Comparison of ENCODE assay signal across 8 cellular contexts in genomic region chr12:62813031-62813829, GRCh38.
DNase-seq lines count a peak whose midpoint lies in the region; ATAC-seq, FAIRE-seq and TF ChIP-seq lines count a peak whose summit lies in the region.

No MANE protein-coding gene starts in this region.

- H3K9me3 ChIP-seq in Loucy (ENCODE audit: insufficient read depth, low read depth, low read length) (no peaks in the 10 kb centered on the region), endothelial cell of umbilical vein (replicated peaks; ENCODE audit: control insufficient read depth, insufficient read depth, low read length) (no peaks in the 10 kb centered on the region), mucosa of descending colon (no peaks in the 10 kb centered on the region), stomach (no peaks in the 10 kb centered on the region)

- no TSS peak for BruUV-seq in endothelial cell of umbilical vein (replicated peaks; lab: Mats Ljungman, UMichigan)

- no peak overlapping the region for H3K27ac ChIP-seq in endothelial cell of umbilical vein (ENCODE audit: insufficient read depth, low read depth, low read length)
- no peak overlapping the region for H3K27ac ChIP-seq in stomach

- 0 out of 2 replicates have a peak, but pooled peaks cover 2% of the 10 kb centered on the region for H3F3A ChIP-seq in Loucy (ENCODE audit: low read depth)

- H3K27me3 ChIP-seq in Loucy (ENCODE audit: insufficient read depth, low read length, poor library complexity, severe bottlenecking) = no peaks in the 10 kb centered on the region
- no peaks in the 10 kb centered on the region for H3K27me3 ChIP-seq in endothelial cell of umbilical vein (ENCODE audit: control insufficient read depth in 2 of 2, insufficient read depth in 2 of 2, low read length in 2 of 2)
- H3K27me3 ChIP-seq in stomach = no peaks in the 10 kb centered on the region

- dilution Hi-C loops in endothelial cell of umbilical vein (cut with MboI; ENCODE audit: extremely low pct_ligation_motif_present, low sequenced_read_pairs) = no loop called here

- intact Hi-C loops in endothelial cell of umbilical vein (cut with micrococcal nuclease) (loop anchor here (1.0 to 2.0 kb wide), 6 partner anchors 54 to 375 kb away; no protein-coding TSS in a partner anchor), mucosa of descending colon (cut with DNase I, micrococcal nuclease) (no loop called here), stomach (cut with DNase I; ENCODE audit: low total_unique reads) (no loop called here)

- H2AFZ ChIP-seq in Loucy (ENCODE audit: low read length) (peak overlapping the region; percentile 24; the same call in 1 of the 2 replicates), endothelial cell of umbilical vein (ENCODE audit: low read depth, low read length) (peak overlapping the region; percentile 86)

- H3K9me1 ChIP-seq in endothelial cell of umbilical vein (replicated peaks; ENCODE audit: control insufficient read depth, extremely low read depth, insufficient read depth, low read length) = no peaks in the 10 kb centered on the region

- H3K4me3 ChIP-seq in Loucy (ENCODE audit: low read length, poor library complexity, severe bottlenecking) = peak overlapping the region; percentile 60
- H3K4me3 ChIP-seq in endothelial cell of umbilical vein (replicated peaks in 1 of 3; ENCODE audit: insufficient read depth in 1 of 3, low read depth in 1 of 3, low read length in 3 of 3) = no peak overlapping the region
- no peak overlapping the region for H3K4me3 ChIP-seq in mucosa of descending colon
- peak overlapping the region in 1 of 4 donors; percentile 10 for H3K4me3 ChIP-seq in stomach

- H3K4me2 ChIP-seq in Loucy (ENCODE audit: low read depth, low read length, poor library complexity, severe bottlenecking) = peak overlapping the region; percentile 66
- H3K4me2 ChIP-seq in endothelial cell of umbilical vein (ENCODE audit: insufficient read depth, low read length) = peak overlapping the region; percentile 57

- H3K4me1 ChIP-seq in Loucy (ENCODE audit: insufficient read depth, low read length, poor library complexity, severe bottlenecking) (peaks cover 57% of the 10 kb centered on the region), endothelial cell of umbilical vein (ENCODE audit: control insufficient read depth, extremely low read depth, insufficient read depth, low read length) (peaks cover 4% of the 10 kb centered on the region), mucosa of descending colon (ENCODE audit: low read depth) (peaks cover 4% of the 10 kb centered on the region), stomach (peaks cover 0 to 7% (median 4%) of the 10 kb centered on the region in 4 donors)

- DNase-seq in C1 segment of cervical spinal cord (lab: John Stamatoyannopoulos, UW) (peak in 11 of 14 donors; percentile 5 to 57 (median 24)), endothelial cell of umbilical vein (ENCODE audit: low read depth, low spot score) (peak; percentile 68), mucosa of descending colon (peak in 2 of 3 donors; percentile 51 to 65), stomach (peak; percentile 61), RKO (ENCODE audit: low spot score) (no peak)
- peak; percentile 41 to 49 for DNase-seq in activated CD4-positive, alpha-beta T cell treated with anti-CD3 and anti-CD28 coated beads, Interleukin-2, amount 50 U/mL, for 48 hours

- POLR2A ChIA-PET in endothelial cell of umbilical vein (lab: Charles Lee) = no interaction called here

- peak; percentile 91 for FAIRE-seq in endothelial cell of umbilical vein (lab: Jason Lieb, UNC)

- 17 to 28% (median 25%) methylated on average over 18 of the region's 18 CpGs for WGBS in stomach, 5 donors

- CTCF ChIA-PET in endothelial cell of umbilical vein (lab: Charles Lee) = interaction anchor here (0.6 to 3.3 kb wide), 23 partner anchors 10 to 617 kb away, joined by 3 to 83 read pairs (median 4); partner anchors contain the start of genes MON2 and PPM1H

- peak; percentile 76 for TF ChIP-seq CTCF in Loucy (conservative IDR thresholded peaks at IDR 0.05; ENCODE audit: low read length)
- TF ChIP-seq CTCF in endothelial cell of umbilical vein (IDR thresholded peaks at IDR 0.05; ENCODE audit: extremely low read depth in 1 of 2, insufficient read depth in 1 of 2, low read depth in 1 of 2, low read length in 2 of 2) = peak; percentile 82 to 90
- TF ChIP-seq CTCF in mucosa of descending colon (IDR thresholded peaks at IDR 0.05) = peak; percentile 37
- peak in 4 of 7 experiments; percentile 18 to 58 (median 52) for TF ChIP-seq CTCF in stomach (IDR thresholded peaks at IDR 0.05)

- H3K36me3 ChIP-seq in Loucy (ENCODE audit: insufficient read depth, low read length) = no peaks in the 10 kb centered on the region
- H3K36me3 ChIP-seq in endothelial cell of umbilical vein (ENCODE audit: control insufficient read depth in 2 of 2, extremely low read depth in 1 of 2, insufficient read depth in 2 of 2, low read length in 2 of 2) = no peaks in the 10 kb centered on the region
- no peaks in the 10 kb centered on the region for H3K36me3 ChIP-seq in mucosa of descending colon (ENCODE audit: low read depth)
- no peaks in the 10 kb centered on the region for H3K36me3 ChIP-seq in stomach

- ATAC-seq in GM19324 (IDR thresholded peaks at IDR 0.05; ENCODE audit: low FRiP score, unreplicated experiment) = peak; percentile 63
- ATAC-seq in mucosa of descending colon = peak; percentile 69

- H3K9me2 ChIP-seq in Loucy (replicated peaks; ENCODE audit: low read depth, low read length) = no peaks in the 10 kb centered on the region

- TF ChIP-seq EP300 in stomach (IDR thresholded peaks at IDR 0.05) = no peak

- H3K79me2 ChIP-seq in Loucy (ENCODE audit: insufficient read depth, low read length) (peaks cover 25% of the 10 kb centered on the region), endothelial cell of umbilical vein (ENCODE audit: control insufficient read depth, insufficient read depth, low read length) (no peaks in the 10 kb centered on the region)

- H3K9ac ChIP-seq in Loucy (ENCODE audit: low read depth, low read length, poor library complexity, severe bottlenecking) (peak overlapping the region; percentile 56), endothelial cell of umbilical vein (replicated peaks; ENCODE audit: extremely low read depth, insufficient read depth, low read length) (no peak overlapping the region)

- H4K20me1 ChIP-seq in Loucy (ENCODE audit: insufficient read depth, low read length, poor library complexity, severe bottlenecking) = no peaks in the 10 kb centered on the region
- no peaks in the 10 kb centered on the region for H4K20me1 ChIP-seq in endothelial cell of umbilical vein (replicated peaks; ENCODE audit: control insufficient read depth, extremely low read depth, insufficient read depth, low read length)

- TF ChIP-seq POLR2A in endothelial cell of umbilical vein (IDR thresholded peaks at IDR 0.05; ENCODE audit: low read depth, low read length) (no peak), stomach (IDR thresholded peaks at IDR 0.05) (no peak)

TF ChIP-seq in endothelial cell of umbilical vein, 7 proteins besides CTCF, POLR2A, EP300 and RAD21:
- no peak for TF ChIP-seq MYC (IDR thresholded peaks at IDR 0.05; ENCODE audit: low read depth, low read length)
- TF ChIP-seq JUN (IDR thresholded peaks at IDR 0.05; ENCODE audit: borderline replicate concordance, insufficient read depth, insufficient read length, low read depth) = no peak
- TF ChIP-seq GATA2 (IDR thresholded peaks at IDR 0.05; ENCODE audit: insufficient read depth, insufficient read length, low read depth, low read length) = no peak
- TF ChIP-seq FOS (IDR thresholded peaks at IDR 0.05; ENCODE audit: borderline replicate concordance, insufficient read depth, low read length) = no peak
- TF ChIP-seq POLR2AphosphoS5 (IDR thresholded peaks at IDR 0.05; ENCODE audit: insufficient read depth, low read depth, low read length) = no peak
- TF ChIP-seq MAX (IDR thresholded peaks at IDR 0.05; ENCODE audit: insufficient read depth, insufficient read length) = no peak
- no peak for TF ChIP-seq EZH2 (IDR thresholded peaks at IDR 0.05; ENCODE audit: borderline replicate concordance, low read depth, low read length, severe bottlenecking)
